ENCODE assay signal across 8 cellular contexts in genomic region chr12:110531741-110532333, GRCh38. TPM values are rescaled to one million over a fixed set of nuclear protein-coding genes. Genes with fewer than 3 reads are reported as not detected.
DNase-seq lines count a peak whose midpoint lies in the region; ATAC-seq, FAIRE-seq and TF ChIP-seq lines count a peak whose summit lies in the region.

No MANE protein-coding gene starts in this region.

- H3K4me3 ChIP-seq in HEK293 (ENCODE audit: low read depth, low read length) (no peak overlapping the region), OCI-LY7 (ENCODE audit: low read depth, low read length, poor library complexity, severe bottlenecking) (no peak overlapping the region), kidney (ENCODE audit: low read length in 2 of 2) (no peak overlapping the region), Caco-2 (ENCODE audit: low read depth, low read length) (no peak overlapping the region)

- H3K9me2 ChIP-seq in OCI-LY7 (ENCODE audit: insufficient read depth, low read length) = no peaks in the 10 kb centered on the region

- peak overlapping the region; percentile 7 to 27 for H3K9ac ChIP-seq in kidney (ENCODE audit: low read length in 2 of 2)

- intact Hi-C loops in OCI-LY7 (cut with micrococcal nuclease; ENCODE audit: unreplicated experiment) = no loop called here
- intact Hi-C loops in kidney (cut with DNase I) = no loop called here
- intact Hi-C loops in Caco-2 (cut with micrococcal nuclease; ENCODE audit: unreplicated experiment) = no loop called here

- H3K27ac Mint-ChIP-seq in Caco-2 (ENCODE audit: unreplicated experiment) = no peak overlapping the region

- H3K36me3 Mint-ChIP-seq in Caco-2 (ENCODE audit: insufficient read depth, unreplicated experiment) = peaks cover 32% of the 10 kb centered on the region

- H3K27me3 Mint-ChIP-seq in Caco-2 (ENCODE audit: insufficient read depth, unreplicated experiment) = no peaks in the 10 kb centered on the region

- H3K9me3 ChIP-seq in HEK293 (ENCODE audit: control insufficient read depth, insufficient read depth, low read depth, low read length) = no peaks in the 10 kb centered on the region
- H3K9me3 ChIP-seq in OCI-LY7 (ENCODE audit: low read length) = no peaks in the 10 kb centered on the region
- H3K9me3 ChIP-seq in kidney (ENCODE audit: control insufficient read depth in 1 of 2, low read length in 2 of 2) = no peaks in the 10 kb centered on the region
- H3K9me3 ChIP-seq in Caco-2 = no peaks in the 10 kb centered on the region

- no peaks in the 10 kb centered on the region for H3K9me3 Mint-ChIP-seq in Caco-2 (ENCODE audit: unreplicated experiment)

- BruUV-seq in OCI-LY7 (replicated peaks; lab: Mats Ljungman, UMichigan) = no TSS peak
- no TSS peak for BruUV-seq in Caco-2 (replicated peaks; lab: Mats Ljungman, UMichigan)

- peaks cover 9% of the 10 kb centered on the region; the same call in 1 of the 2 replicates for H3K79me2 ChIP-seq in OCI-LY7 (ENCODE audit: insufficient read depth, low read depth, low read length)

- peak overlapping the region; percentile 41; the same call in 1 of the 2 replicates for H3K4me2 ChIP-seq in OCI-LY7 (ENCODE audit: low read length)

- no peak overlapping the region for H3K4me3 Mint-ChIP-seq in Caco-2 (ENCODE audit: unreplicated experiment)

- no peaks in the 10 kb centered on the region for H3K27me3 ChIP-seq in Caco-2 (replicated peaks; ENCODE audit: control insufficient read depth, insufficient read depth, low read length)

- no peak for FAIRE-seq in kidney (lab: Jason Lieb, UNC)
- FAIRE-seq in D721Med (lab: Jason Lieb, UNC) = no peak

- H3K4me1 Mint-ChIP-seq in Caco-2 (ENCODE audit: low read depth, unreplicated experiment) = no peaks in the 10 kb centered on the region

- CTCF ChIA-PET in HEK293 (lab: Yijun Ruan, JAX) (interaction anchor here (0.6 to 2.5 kb wide), 4 partner anchors 17 to 70 kb away, joined by 3 to 9 read pairs (median 3); no protein-coding TSS in a partner anchor), OCI-LY7 (lab: Charles Lee; ENCODE audit: unreplicated experiment) (interaction anchor here (0.7 kb wide), 1 partner anchor 55 kb away, joined by 3 read pairs; no protein-coding TSS in a partner anchor), Caco-2 (lab: Charles Lee) (no interaction called here)

- H2AFZ ChIP-seq in OCI-LY7 (ENCODE audit: low read length) = no peak overlapping the region

- POLR2A ChIA-PET in HEK293 (lab: Yijun Ruan, JAX) = no interaction called here
- POLR2A ChIA-PET in OCI-LY7 (lab: Charles Lee) = interaction anchor here (0.6 to 2.8 kb wide), 5 partner anchors 11 to 88 kb away, joined by 3 to 18 read pairs (median 5); no protein-coding TSS in a partner anchor
- POLR2A ChIA-PET in Caco-2 (lab: Charles Lee) = no interaction called here

- no peak for TF ChIP-seq CTCF in HEK293 (tag by site-specific recombination; IDR thresholded peaks at IDR 0.05)
- TF ChIP-seq CTCF in OCI-LY7 (conservative IDR thresholded peaks at IDR 0.05; ENCODE audit: low read length) = no peak
- no peak for TF ChIP-seq CTCF in kidney (IDR thresholded peaks at IDR 0.05; ENCODE audit: borderline replicate concordance, extremely low read depth, insufficient read depth)
- TF ChIP-seq CTCF in D721Med (IDR thresholded peaks at IDR 0.05; ENCODE audit: insufficient read depth, missing control alignments) = no peak
- no peak for TF ChIP-seq CTCF in Caco-2 (IDR thresholded peaks at IDR 0.05; ENCODE audit: insufficient read depth in 1 of 2, low read depth in 1 of 2, low read length in 1 of 2, severe bottlenecking in 1 of 2, unreplicated experiment in 1 of 2)

- H3K4me1 ChIP-seq in HEK293 (ENCODE audit: control insufficient read depth, insufficient read depth, low read length) (peaks cover 4% of the 10 kb centered on the region), OCI-LY7 (ENCODE audit: insufficient read depth, low read length, poor library complexity, severe bottlenecking) (peaks cover 35% of the 10 kb centered on the region), kidney (ENCODE audit: control insufficient read depth in 1 of 2, insufficient read depth in 1 of 2, low read depth in 1 of 2, low read length in 2 of 2) (peaks cover 5 to 9% of the 10 kb centered on the region in 2 donors), Caco-2 (peaks cover 11% of the 10 kb centered on the region)

- no peak for DNase-seq in OCI-LY7 (ENCODE audit: low spot score)
- no peak for DNase-seq in kidney
- no peak for DNase-seq in D721Med (ENCODE audit: insufficient read length, low spot score)
- DNase-seq in Caco-2 = no peak
- no peak for DNase-seq in NCI-H748 treated with DMSO at 0.1 percent for 48 hours (lab: John Stamatoyannopoulos, UW)
- no peak for DNase-seq in cortex of kidney (lab: John Stamatoyannopoulos, UW)

- no peaks in the 10 kb centered on the region for H4K20me1 ChIP-seq in OCI-LY7 (ENCODE audit: insufficient read depth, low read length)

- H3K36me3 ChIP-seq in HEK293 (ENCODE audit: control insufficient read depth in 2 of 2, insufficient read depth in 1 of 2, low read length in 2 of 2) (peaks cover 7 to 28% of the 10 kb centered on the region in 2 experiments; a peak in 2 of 3 replicates), OCI-LY7 (ENCODE audit: insufficient read depth, low read length) (peaks cover 74% of the 10 kb centered on the region), kidney (ENCODE audit: control insufficient read depth in 1 of 2, insufficient read depth in 2 of 2, low read length in 2 of 2) (peaks cover 12 to 19% of the 10 kb centered on the region in 2 donors), Caco-2 (ENCODE audit: control insufficient read depth, insufficient read depth, low read length) (no peaks in the 10 kb centered on the region)

- ATAC-seq in GM18861 (IDR thresholded peaks at IDR 0.05; ENCODE audit: unreplicated experiment) = peak; percentile 87

- H3K27ac ChIP-seq in HEK293 (ENCODE audit: extremely low read depth, low read depth, low read length) (no peak overlapping the region), OCI-LY7 (ENCODE audit: low read depth, low read length, poor library complexity, severe bottlenecking) (peak overlapping the region; percentile 17), kidney (ENCODE audit: low read depth in 2 of 2, low read length in 2 of 2) (peak overlapping the region; percentile 32 to 66)

TF ChIP-seq in HEK293, 187 proteins besides CTCF, POLR2A, EP300 and RAD21:
- TF ChIP-seq ZFHX2 (tag by site-specific recombination; conservative IDR thresholded peaks at IDR 0.05) (peak; percentile 33), ZNF580 (tag by site-specific recombination; IDR thresholded peaks at IDR 0.05) (no peak)

RNA-seq across cellular contexts. Expression of gene RAD9B, which starts 29.7 kb away (rescaled TPM):
- 0.46 and 0.76 TPM in 2 replicates for total RNA-seq in OCI-LY7 (2014; rRNA removed; shearing (Covaris generic))
- total RNA-seq in OCI-LY7 (2022) (1.9 and 3.0 TPM in 2 replicates), kidney (1.0 TPM), Caco-2 (2022) (2.8 and 3.8 TPM in 2 replicates)
- 0.17 TPM for polyA plus RNA-seq in kidney (ENCODE audit: insufficient read depth, low read depth, low replicate concordance)

RNA-seq across cellular contexts. Expression of gene VPS29, which starts 29.9 kb away (rescaled TPM):
- 52.3 and 80.3 TPM in 2 replicates for total RNA-seq in OCI-LY7 (2014; rRNA removed; shearing (Covaris generic))
- total RNA-seq in OCI-LY7 (2022) (162 and 168 TPM in 2 replicates), kidney (108 TPM), Caco-2 (2022) (127 and 132 TPM in 2 replicates)
- 153 TPM for polyA plus RNA-seq in kidney (ENCODE audit: insufficient read depth, low read depth, low replicate concordance)

RNA-seq across cellular contexts. Expression of gene PPTC7, which starts 51.3 kb away (rescaled TPM):
- total RNA-seq in OCI-LY7 (2014; rRNA removed; shearing (Covaris generic)) = 8.3 and 11.4 TPM in 2 replicates
- total RNA-seq in OCI-LY7 (2022) = 29.7 and 30.6 TPM in 2 replicates
- total RNA-seq in kidney = 27.9 TPM
- polyA plus RNA-seq in kidney (ENCODE audit: insufficient read depth, low read depth, low replicate concordance) = 10.0 TPM
- total RNA-seq in Caco-2 (2022) = 18.2 and 19.0 TPM in 2 replicates
